ENCODE assay signal across 22 cellular contexts in genomic region chr21:37082856-37083611, GRCh38. TPM values are rescaled to one million over a fixed set of nuclear protein-coding genes. Genes with fewer than 3 reads are reported as not detected.
DNase-seq lines count a peak whose midpoint lies in the region; ATAC-seq and TF ChIP-seq lines count a peak whose summit lies in the region.
"Had no signal": no experiment of that assay in that cellular context is flagged by ENCODE, and none has a peak within 500 bp of the region (broad histone marks: within the 10 kb centered on the region; RNA-seq: fewer than 3 reads in every experiment).

No MANE protein-coding gene starts in this region.

- H3K27me3 Mint-ChIP-seq in dendritic cell treated with granulocyte-macrophage colony-stimulating factor and Interleukin-4, amounts not matched to agents 40 ng/mL and 50 ng/mL, for 4 days, result no peaks in the 10 kb centered on the region
- H3K27me3 Mint-ChIP-seq: activated CD4-positive, alpha-beta memory T cell treated with anti-CD3 and anti-CD28 coated beads for 36 hours; naive thymus-derived CD8-positive, alpha-beta T cell; T-cell had no signal

- peak in 2 of 4 donors; percentile 24 to 30 for ATAC-seq in psoas muscle
- no peak for ATAC-seq in HG02610 (IDR thresholded peaks at IDR 0.05; ENCODE audit: unreplicated experiment)
- no peak for ATAC-seq in HG03175 (IDR thresholded peaks at IDR 0.05; ENCODE audit: unreplicated experiment)
- ATAC-seq: naive thymus-derived CD8-positive, alpha-beta T cell; T-cell had no signal

- peak overlapping the region; percentile 24 for H3K27ac ChIP-seq in psoas muscle
- H3K27ac ChIP-seq: breast epithelium, colonic mucosa, right atrium auricular region, WERI-Rb-1 had no signal

- TF ChIP-seq POLR2A in NB4 (IDR thresholded peaks at IDR 0.05; ENCODE audit: extremely low read depth, insufficient read length), result no peak

- H3K27ac Mint-ChIP-seq in dendritic cell treated with granulocyte-macrophage colony-stimulating factor and Interleukin-4, amounts not matched to agents 40 ng/mL and 50 ng/mL, for 4 days, result peak overlapping the region; percentile 73
- H3K27ac Mint-ChIP-seq: activated CD4-positive, alpha-beta memory T cell treated with anti-CD3 and anti-CD28 coated beads for 36 hours had no signal

- peaks cover 0 to under 1% of the 10 kb centered on the region in 2 donors for H3K36me3 ChIP-seq in psoas muscle (ENCODE audit: insufficient read depth in 1 of 2, low read depth in 1 of 2)
- H3K36me3 ChIP-seq: breast epithelium, colonic mucosa, right atrium auricular region had no signal

- H3K36me3 Mint-ChIP-seq in dendritic cell treated with granulocyte-macrophage colony-stimulating factor and Interleukin-4, amounts not matched to agents 40 ng/mL and 50 ng/mL, for 4 days (ENCODE audit: low read depth), result peaks cover 5% of the 10 kb centered on the region
- H3K36me3 Mint-ChIP-seq: activated CD4-positive, alpha-beta memory T cell treated with anti-CD3 and anti-CD28 coated beads for 36 hours had no signal

- DNase-seq in SIG-M5 treated with dmso at 0.1 percent for 504 hours (lab: John Stamatoyannopoulos, UW; ENCODE audit: unreplicated experiment) (peak; percentile 17), SIG-M5 (lab: John Stamatoyannopoulos, UW) (no peak), NB4 (ENCODE audit: low read depth) (peak; percentile 18), psoas muscle (no peak)
- no peak for DNase-seq in stimulated activated CD4-positive, alpha-beta T cell treated with anti-CD3 and anti-CD28 coated beads, Interleukin-4, amount 100 ng/mL, for 1 hour
- DNase-seq: activated CD4-positive, alpha-beta memory T cell treated with anti-CD3 and anti-CD28 coated beads for 36 hours; activated gamma-delta T cell treated with Interleukin-2 at 50 U/mL for 16 hours; colonic mucosa; GOT3; MV-4-11; naive thymus-derived CD8-positive, alpha-beta T cell; NCI-H1694 treated with DMSO at 0.1 percent for 48 hours; NCI-H226; SHP77 treated with DMSO at 0.1 percent for 48 hours; T-cell; trophoblast cell; WERI-Rb-1 had no signal

- H3K27me3 ChIP-seq in psoas muscle (ENCODE audit: insufficient read depth in 3 of 3, low read length in 2 of 3), result no peaks in the 10 kb centered on the region
- H3K27me3 ChIP-seq: breast epithelium, colonic mucosa, right atrium auricular region had no signal

- TF ChIP-seq CTCF in NB4 (IDR thresholded peaks at IDR 0.05; ENCODE audit: low read depth, low read length) (no peak), psoas muscle (IDR thresholded peaks at IDR 0.05) (no peak)

- peaks cover 4% of the 10 kb centered on the region for H3K9me3 ChIP-seq in psoas muscle
- H3K9me3 ChIP-seq: colonic mucosa had no signal

- H3K4me1 ChIP-seq in psoas muscle, result peaks cover 43% of the 10 kb centered on the region
- H3K4me1 ChIP-seq: breast epithelium, colonic mucosa had no signal

- no peaks in the 10 kb centered on the region for H3K9me3 Mint-ChIP-seq in dendritic cell treated with granulocyte-macrophage colony-stimulating factor and Interleukin-4, amounts not matched to agents 40 ng/mL and 50 ng/mL, for 4 days

- intact Hi-C loops in dendritic cell treated with granulocyte-macrophage colony-stimulating factor and Interleukin-4, amounts not matched to agents 40 ng/mL and 50 ng/mL, for 4 days (cut with micrococcal nuclease), result no loop called here
- intact Hi-C loops in psoas muscle (cut with DNase I), result no loop called here

- H3K4me3 Mint-ChIP-seq in dendritic cell treated with granulocyte-macrophage colony-stimulating factor and Interleukin-4, amounts not matched to agents 40 ng/mL and 50 ng/mL, for 4 days, result no peak overlapping the region
- H3K4me3 Mint-ChIP-seq: activated CD4-positive, alpha-beta memory T cell treated with anti-CD3 and anti-CD28 coated beads for 36 hours had no signal

- H3K4me3 ChIP-seq in NB4 (ENCODE audit: low read depth, low read length) (no peak overlapping the region), psoas muscle (no peak overlapping the region)
- H3K4me3 ChIP-seq: breast epithelium, colonic mucosa, right atrium auricular region had no signal

- peaks cover 41% of the 10 kb centered on the region for H3K4me1 Mint-ChIP-seq in dendritic cell treated with granulocyte-macrophage colony-stimulating factor and Interleukin-4, amounts not matched to agents 40 ng/mL and 50 ng/mL, for 4 days (ENCODE audit: low read depth)

RNA-seq across cellular contexts. Expression of gene TTC3, which starts 10.0 kb away (rescaled TPM):
- 10 to 100 TPM; 22.2 to 50.3 (median 30.0) TPM for total RNA-seq in psoas muscle
- polyA plus RNA-seq in psoas muscle, result 10 to 100 TPM in 2 of 3 donors, 1 to 10 TPM in 1; 6.5 to 25.7 (median 13.7) TPM

RNA-seq across cellular contexts. Expression of gene PIGP, which starts 10.2 kb away (rescaled TPM):
- total RNA-seq in psoas muscle, result 10 to 100 TPM; 26.6 to 46.9 (median 34.4) TPM
- 10 to 100 TPM; 23.0 to 41.5 (median 27.2) TPM for polyA plus RNA-seq in psoas muscle

Comparison
In these comparisons a context has a peak if more than half of its experiments do, and no peak if none do; other contexts are left out.
1. DNase-seq: peak in SIG-M5 treated with dmso at 0.1 percent for 504 hours (single experiment) and NB4 (single experiment); none in SIG-M5 (single experiment), psoas muscle (0 of 2) and stimulated activated CD4-positive, alpha-beta T cell treated with anti-CD3 and anti-CD28 coated beads, Interleukin-4, amount 100 ng/mL, for 1 hour (single experiment).